9 cellular contexts compared by ENCODE assay signal in the genomic region with DNA sequence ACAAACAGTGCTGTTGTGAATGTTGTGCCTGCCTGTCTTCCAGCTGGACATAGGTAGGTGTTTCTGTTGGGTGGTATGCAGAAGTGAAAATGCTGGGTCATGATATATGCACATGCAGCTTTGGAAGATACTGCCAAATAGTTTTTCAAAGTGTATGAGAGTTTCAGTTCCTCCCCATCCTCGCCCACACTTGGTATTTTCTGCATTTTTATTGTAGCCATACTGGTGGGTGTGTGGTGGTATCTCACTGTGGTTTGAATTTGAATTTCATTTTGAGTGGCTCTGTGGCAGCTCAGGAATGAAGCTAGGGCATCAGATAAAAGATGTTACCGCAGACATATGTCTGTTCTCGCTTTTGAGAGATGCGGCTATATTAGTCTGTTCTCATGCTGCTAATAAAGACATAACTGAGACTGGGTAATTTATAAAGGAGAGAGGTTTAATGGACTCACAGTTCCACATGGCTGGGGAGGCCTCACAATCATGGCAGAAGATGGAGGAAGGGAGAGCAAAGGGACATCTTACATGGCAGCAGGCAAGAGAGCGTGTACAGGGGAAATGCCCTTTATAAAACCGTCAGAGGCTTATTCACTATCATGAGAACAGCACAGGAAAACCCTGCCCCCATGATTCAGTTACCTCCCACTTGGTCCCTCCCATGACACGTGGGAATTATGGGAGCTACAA.
A peak's percentile ranks its signal among the peaks of the same experiment; 100 is the strongest.
DNase-seq lines count a peak whose midpoint lies in the region; ATAC-seq and TF ChIP-seq lines count a peak whose summit lies in the region.
"Had no signal": no experiment of that assay in that cellular context is flagged by ENCODE, and none has a peak within 500 bp of the region (broad histone marks: within the 10 kb centered on the region; RNA-seq: fewer than 3 reads in every experiment).

No MANE protein-coding gene starts in this region.

- intact Hi-C loops in dendritic cell treated with granulocyte-macrophage colony-stimulating factor and Interleukin-4, amounts not matched to agents 40 ng/mL and 50 ng/mL, for 4 days (cut with micrococcal nuclease), result loop anchor here (2.0 to 10.0 kb wide), 5 partner anchors 53 to 195 kb away; a partner anchor contains a TSS
- intact Hi-C loops in posterior cingulate gyrus (cut with DNase I) (no loop called here), uterus (cut with DNase I; ENCODE audit: low total_unique reads) (no loop called here)

- peaks cover 0 to 5% of the 10 kb centered on the region in 2 donors for H3K4me1 ChIP-seq in uterus

- no peak for DNase-seq in coronary artery (ENCODE audit: low spot score)
- DNase-seq in DMS114 treated with DMSO at 0.1 percent for 48 hours (lab: John Stamatoyannopoulos, UW; ENCODE audit: unreplicated experiment), result no peak
- no peak for DNase-seq in posterior cingulate gyrus
- DNase-seq in uterus, result no peak

- no peaks in the 10 kb centered on the region for H3K27me3 ChIP-seq in uterus

- H3K4me3 Mint-ChIP-seq in dendritic cell treated with granulocyte-macrophage colony-stimulating factor and Interleukin-4, amounts not matched to agents 40 ng/mL and 50 ng/mL, for 4 days, result no peak overlapping the region
- H3K4me3 Mint-ChIP-seq: brain had no signal

- ATAC-seq in GM18867 (IDR thresholded peaks at IDR 0.05; ENCODE audit: unreplicated experiment) (peak; percentile 63), GM21515 (IDR thresholded peaks at IDR 0.05; ENCODE audit: unreplicated experiment) (peak; percentile 61), HG03460 (IDR thresholded peaks at IDR 0.05; ENCODE audit: unreplicated experiment) (peak; percentile 64)

- H3K27ac Mint-ChIP-seq in dendritic cell treated with granulocyte-macrophage colony-stimulating factor and Interleukin-4, amounts not matched to agents 40 ng/mL and 50 ng/mL, for 4 days, result peak overlapping the region; percentile 64
- H3K27ac Mint-ChIP-seq: brain had no signal

- H3K9me3 ChIP-seq in uterus, result no peaks in the 10 kb centered on the region

- H3K4me3 ChIP-seq in coronary artery (no peak overlapping the region), uterus (no peak overlapping the region)

- no peak for TF ChIP-seq POLR2A in uterus (IDR thresholded peaks at IDR 0.05)

- H3K4me1 Mint-ChIP-seq in dendritic cell treated with granulocyte-macrophage colony-stimulating factor and Interleukin-4, amounts not matched to agents 40 ng/mL and 50 ng/mL, for 4 days (ENCODE audit: low read depth), result peaks cover 72% of the 10 kb centered on the region

- H3K27me3 Mint-ChIP-seq in dendritic cell treated with granulocyte-macrophage colony-stimulating factor and Interleukin-4, amounts not matched to agents 40 ng/mL and 50 ng/mL, for 4 days, result peaks cover 51% of the 10 kb centered on the region

- TF ChIP-seq CTCF in coronary artery (IDR thresholded peaks at IDR 0.05) (no peak), uterus (IDR thresholded peaks at IDR 0.05) (no peak)

- H3K36me3 Mint-ChIP-seq in dendritic cell treated with granulocyte-macrophage colony-stimulating factor and Interleukin-4, amounts not matched to agents 40 ng/mL and 50 ng/mL, for 4 days (ENCODE audit: low read depth), result peaks cover 5% of the 10 kb centered on the region
- H3K36me3 Mint-ChIP-seq: brain had no signal

- no peaks in the 10 kb centered on the region for H3K36me3 ChIP-seq in uterus

- H3K9me3 Mint-ChIP-seq in dendritic cell treated with granulocyte-macrophage colony-stimulating factor and Interleukin-4, amounts not matched to agents 40 ng/mL and 50 ng/mL, for 4 days, result peaks cover 16% of the 10 kb centered on the region

- H3K27ac ChIP-seq in coronary artery (no peak overlapping the region), uterus (no peak overlapping the region)
